Comparison of ENCODE assay signal across 19 cellular contexts in genomic region chr12:3228587-3228986, GRCh38.
DNase-seq lines count a peak whose midpoint lies in the region; ATAC-seq and TF ChIP-seq lines count a peak whose summit lies in the region.
"Had no signal": no experiment of that assay in that cellular context is flagged by ENCODE, and none has a peak within 500 bp of the region (broad histone marks: within the 10 kb centered on the region; RNA-seq: fewer than 3 reads in every experiment).

No MANE protein-coding gene starts in this region.

- no peak for TF ChIP-seq CTCF in HEK293 (tag by site-specific recombination; IDR thresholded peaks at IDR 0.05)

- CTCF ChIA-PET in HEK293 (lab: Yijun Ruan, JAX) = no interaction called here

- peaks cover 0 to 3% (median 0%) of the 10 kb centered on the region in 11 experiments; a peak in 1 of 22 replicates for H3K36me3 ChIP-seq in BLaER1 treated with 17β-estradiol and CSF1 and Interleukin-3, amounts not matched to agents 10 nM and 100 nM
- no peaks in the 10 kb centered on the region for H3K36me3 ChIP-seq in HEK293 (ENCODE audit: control insufficient read depth in 2 of 2, insufficient read depth in 1 of 2, low read length in 2 of 2)
- H3K36me3 ChIP-seq: MG63 had no signal

- DNase-seq in NCI-H69 (lab: John Stamatoyannopoulos, UW) (peak; percentile 85), fibroblast of gingiva (ENCODE audit: low read depth) (peak; percentile 29), iPS-NIHi11 (ENCODE audit: low spot score) (no peak), T1000 (lab: John Stamatoyannopoulos, UW) (no peak)
- DNase-seq: GF-D8, GM23248, HFFc6, Kasumi-1, MG63, NCI-H1092 treated with DMSO at 0.1 percent for 48 hours, NCI-H146, NCI-H2081 treated with DMSO at 0.1 percent for 48 hours, NCI-H524, PC-9, SW 1271 had no signal

- peaks cover 0 to 11% (median 7%) of the 10 kb centered on the region in 11 experiments; a peak in 14 of 22 replicates for H3K9me3 ChIP-seq in BLaER1 treated with 17β-estradiol and CSF1 and Interleukin-3, amounts not matched to agents 10 nM and 100 nM (replicated peaks in 1 of 11)
- no peaks in the 10 kb centered on the region for H3K9me3 ChIP-seq in HEK293 (ENCODE audit: control insufficient read depth, insufficient read depth, low read depth, low read length)
- H3K9me3 ChIP-seq: MG63 had no signal

- peak overlapping the region in 6 of 11 experiments; percentile 35 to 86 (median 76); a peak in 7 of 22 replicates for H3K9ac ChIP-seq in BLaER1 treated with 17β-estradiol and CSF1 and Interleukin-3, amounts not matched to agents 10 nM and 100 nM
- H3K9ac ChIP-seq: GM23248 had no signal

- H3K27me3 ChIP-seq in BLaER1 treated with 17β-estradiol and CSF1 and Interleukin-3, amounts not matched to agents 10 nM and 100 nM = peaks cover 0 to 22% (median 0%) of the 10 kb centered on the region in 11 experiments; a peak in 3 of 22 replicates
- H3K27me3 ChIP-seq: MG63 had no signal

- no peaks in the 10 kb centered on the region for H4K20me1 ChIP-seq in BLaER1 treated with 17β-estradiol and CSF1 and Interleukin-3, amounts not matched to agents 10 nM and 100 nM

- ATAC-seq in HG02610 (IDR thresholded peaks at IDR 0.05; ENCODE audit: unreplicated experiment) (no peak), HG02840 (IDR thresholded peaks at IDR 0.05; ENCODE audit: low FRiP score, unreplicated experiment) (no peak)

- peak overlapping the region in 8 of 11 experiments; percentile 71 to 98 (median 92); a peak in 15 of 22 replicates for H3K27ac ChIP-seq in BLaER1 treated with 17β-estradiol and CSF1 and Interleukin-3, amounts not matched to agents 10 nM and 100 nM
- H3K27ac ChIP-seq in HEK293 (ENCODE audit: extremely low read depth, low read depth, low read length) = no peak overlapping the region
- H3K27ac ChIP-seq: GM23248, PC-9 had no signal

- POLR2A ChIA-PET in HEK293 (lab: Yijun Ruan, JAX) = no interaction called here

- H3K4me1 ChIP-seq in BLaER1 treated with 17β-estradiol and CSF1 and Interleukin-3, amounts not matched to agents 10 nM and 100 nM = peaks cover 48 to 100% (median 94%) of the 10 kb centered on the region in 10 experiments
- 0 out of 2 replicates have a peak, but pooled peaks cover 2% of the 10 kb centered on the region for H3K4me1 ChIP-seq in HEK293 (ENCODE audit: control insufficient read depth, insufficient read depth, low read length)

- H3K4me2 ChIP-seq in BLaER1 treated with 17β-estradiol and CSF1 and Interleukin-3, amounts not matched to agents 10 nM and 100 nM = peak overlapping the region in 10 of 11 experiments; percentile 25 to 92 (median 84); a peak in 18 of 22 replicates
- H3K4me2 ChIP-seq: PC-9 had no signal

- no peak overlapping the region for H3K4me3 ChIP-seq in BLaER1 treated with 17β-estradiol and CSF1 and Interleukin-3, amounts not matched to agents 10 nM and 100 nM
- no peak overlapping the region for H3K4me3 ChIP-seq in HEK293 (ENCODE audit: low read depth, low read length)
- H3K4me3 ChIP-seq: GM23248, MG63, PC-9 had no signal

TF ChIP-seq in HEK293, 187 proteins besides CTCF, POLR2A, EP300 and RAD21:
- TF ChIP-seq ZBTB1 (tag by site-specific recombination; IDR thresholded peaks at IDR 0.05) = no peak
- peak; percentile 65 for TF ChIP-seq SETDB1 (IDR thresholded peaks at IDR 0.05; ENCODE audit: insufficient read length, low read length)

Comparison
In these comparisons a context has a peak if more than half of its experiments do, and no peak if none do; other contexts are left out.
1. DNase-seq: peak in NCI-H69 (single experiment) and fibroblast of gingiva (single experiment); none in iPS-NIHi11 (single experiment) and T1000 (single experiment).